ENCODE assay signal across 10 cellular contexts in the genomic region with DNA sequence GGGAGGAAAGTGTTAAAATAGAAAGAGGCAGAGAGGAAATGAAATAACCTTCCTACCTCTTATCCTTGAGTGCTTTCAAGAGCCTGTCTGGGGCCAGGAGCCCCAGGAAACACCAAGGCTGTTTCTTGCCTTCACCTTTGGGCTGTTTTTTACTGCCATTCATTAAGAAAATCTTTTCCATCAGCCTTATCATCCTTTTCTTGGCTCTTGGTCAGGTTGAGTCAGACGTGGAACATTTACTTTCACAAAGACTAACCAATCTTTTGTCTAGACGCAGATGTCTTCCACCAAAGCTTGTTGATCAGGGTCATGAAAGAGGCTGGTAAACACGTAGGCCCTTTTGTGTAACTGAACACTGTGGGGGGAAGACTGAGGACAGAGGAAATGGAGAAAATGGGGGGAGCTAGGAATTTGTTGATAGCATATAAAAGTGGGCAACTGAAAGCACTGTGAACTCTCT.
DNase-seq lines count a peak whose midpoint lies in the region; ATAC-seq and TF ChIP-seq lines count a peak whose summit lies in the region.
"Had no signal": no experiment of that assay in that cellular context is flagged by ENCODE, and none has a peak within 500 bp of the region (broad histone marks: within the 10 kb centered on the region; RNA-seq: fewer than 3 reads in every experiment).

No MANE protein-coding gene starts in this region.

- H3K4me3 ChIP-seq in cardiac fibroblast (replicated peaks in 1 of 2; ENCODE audit: low read depth in 2 of 2, low read length in 2 of 2) (no peak overlapping the region), smooth muscle cell (no peak overlapping the region)

- intact Hi-C loops in activated CD8-positive, alpha-beta T cell treated with anti-CD3 and anti-CD28 coated beads for 36 hours (cut with micrococcal nuclease) = no loop called here

- H3K27ac Mint-ChIP-seq in activated CD8-positive, alpha-beta T cell treated with anti-CD3 and anti-CD28 coated beads for 36 hours = peak overlapping the region; percentile 0
- H3K27ac Mint-ChIP-seq in activated CD8-positive, alpha-beta T cell treated with anti-CD3 and anti-CD28 coated beads, Interleukin-2, amount 10 ng/mL, durations not matched to agents 7 days and 5 days = no peak overlapping the region

- peak; percentile 35 for ATAC-seq in activated CD8-positive, alpha-beta T cell treated with anti-CD3 and anti-CD28 coated beads for 36 hours
- no peak for ATAC-seq in activated CD8-positive, alpha-beta T cell treated with anti-CD3 and anti-CD28 coated beads, Interleukin-2, amount 10 ng/mL, durations not matched to agents 7 days and 5 days
- ATAC-seq in HG03439 (IDR thresholded peaks at IDR 0.05; ENCODE audit: unreplicated experiment) (peak; percentile 35), HG02970 (IDR thresholded peaks at IDR 0.05; ENCODE audit: low FRiP score, unreplicated experiment) (no peak)

- POLR2A ChIA-PET in activated CD8-positive, alpha-beta T cell treated with anti-CD3 and anti-CD28 coated beads for 36 hours (lab: Charles Lee) = no interaction called here
- POLR2A ChIA-PET in activated CD8-positive, alpha-beta T cell treated with anti-CD3 and anti-CD28 coated beads, Interleukin-2, amount 10 ng/mL, durations not matched to agents 7 days and 5 days (lab: Charles Lee) = no interaction called here

- peaks cover 40% of the 10 kb centered on the region for H3K4me1 Mint-ChIP-seq in activated CD8-positive, alpha-beta T cell treated with anti-CD3 and anti-CD28 coated beads for 36 hours (ENCODE audit: low read depth)
- H3K4me1 Mint-ChIP-seq in activated CD8-positive, alpha-beta T cell treated with anti-CD3 and anti-CD28 coated beads, Interleukin-2, amount 10 ng/mL, durations not matched to agents 7 days and 5 days (ENCODE audit: low read depth) = peaks cover 20% of the 10 kb centered on the region

- H3K79me2 ChIP-seq in smooth muscle cell (ENCODE audit: low read depth) = no peaks in the 10 kb centered on the region

- H3K4me2 ChIP-seq in smooth muscle cell = peak overlapping the region; percentile 15

- no peaks in the 10 kb centered on the region for H4K20me1 ChIP-seq in smooth muscle cell (ENCODE audit: low read depth)

- no peak for TF ChIP-seq CTCF in activated CD8-positive, alpha-beta T cell treated with anti-CD3 and anti-CD28 coated beads for 36 hours (IDR thresholded peaks at IDR 0.05)
- TF ChIP-seq CTCF in cardiac fibroblast (IDR thresholded peaks at IDR 0.05; ENCODE audit: low read depth, low read length) (no peak), smooth muscle cell (IDR thresholded peaks at IDR 0.05; ENCODE audit: borderline replicate concordance, insufficient read depth, poor library complexity, severe bottlenecking) (no peak)

- in situ Hi-C loops in KBM-7 (cut with MboI; ENCODE audit: low pct_unique_long_range_greater_than_20kb, low sequenced_read_pairs) = no loop called here

- H3K9me3 Mint-ChIP-seq in activated CD8-positive, alpha-beta T cell treated with anti-CD3 and anti-CD28 coated beads for 36 hours = no peaks in the 10 kb centered on the region
- H3K9me3 Mint-ChIP-seq in activated CD8-positive, alpha-beta T cell treated with anti-CD3 and anti-CD28 coated beads, Interleukin-2, amount 10 ng/mL, durations not matched to agents 7 days and 5 days (ENCODE audit: insufficient read depth) = no peaks in the 10 kb centered on the region

- H3K27ac ChIP-seq in smooth muscle cell (ENCODE audit: low read depth) = peak overlapping the region; percentile 34
- H3K27ac ChIP-seq: C4-2B had no signal

- no peak overlapping the region for H3K4me3 Mint-ChIP-seq in activated CD8-positive, alpha-beta T cell treated with anti-CD3 and anti-CD28 coated beads for 36 hours
- H3K4me3 Mint-ChIP-seq in activated CD8-positive, alpha-beta T cell treated with anti-CD3 and anti-CD28 coated beads, Interleukin-2, amount 10 ng/mL, durations not matched to agents 7 days and 5 days = no peak overlapping the region

- 40% methylated on average over 3 of the region's 3 CpGs for WGBS in smooth muscle cell (ENCODE audit: low lambda C conversion rate)

- H3K27me3 ChIP-seq in smooth muscle cell (ENCODE audit: low read depth) = no peaks in the 10 kb centered on the region

- H3K4me1 ChIP-seq in smooth muscle cell (ENCODE audit: low read depth) = peaks cover 7% of the 10 kb centered on the region

- H3K27me3 Mint-ChIP-seq in activated CD8-positive, alpha-beta T cell treated with anti-CD3 and anti-CD28 coated beads for 36 hours = peaks cover 30% of the 10 kb centered on the region
- peaks cover 38% of the 10 kb centered on the region for H3K27me3 Mint-ChIP-seq in activated CD8-positive, alpha-beta T cell treated with anti-CD3 and anti-CD28 coated beads, Interleukin-2, amount 10 ng/mL, durations not matched to agents 7 days and 5 days (ENCODE audit: low read depth)

- H3K9ac ChIP-seq in smooth muscle cell (ENCODE audit: low read depth) = no peak overlapping the region

- DNase-seq in activated CD8-positive, alpha-beta T cell treated with anti-CD3 and anti-CD28 coated beads for 36 hours = peak; percentile 27
- no peak for DNase-seq in activated CD8-positive, alpha-beta T cell treated with anti-CD3 and anti-CD28 coated beads, Interleukin-2, amount 10 ng/mL, durations not matched to agents 7 days and 5 days
- DNase-seq in cardiac fibroblast (ENCODE audit: low read depth in 2 of 2) (peak; percentile 93 to 97), smooth muscle cell (lab: John Stamatoyannopoulos, UW; ENCODE audit: unreplicated experiment) (no peak), KBM-7 (no peak), HK-2 (ENCODE audit: unreplicated experiment) (no peak)
- DNase-seq: NCI-H524 treated with DMSO at 0.1 percent for 48 hours had no signal

- H3K36me3 Mint-ChIP-seq in activated CD8-positive, alpha-beta T cell treated with anti-CD3 and anti-CD28 coated beads for 36 hours (ENCODE audit: low read depth) = no peaks in the 10 kb centered on the region
- H3K36me3 Mint-ChIP-seq in activated CD8-positive, alpha-beta T cell treated with anti-CD3 and anti-CD28 coated beads, Interleukin-2, amount 10 ng/mL, durations not matched to agents 7 days and 5 days (ENCODE audit: low read depth) = no peaks in the 10 kb centered on the region

- no peaks in the 10 kb centered on the region for H3K36me3 ChIP-seq in smooth muscle cell (ENCODE audit: low read depth)

- H3F3A ChIP-seq in smooth muscle cell (ENCODE audit: low read depth) = peaks cover 6% of the 10 kb centered on the region

- no peaks in the 10 kb centered on the region for H3K9me3 ChIP-seq in smooth muscle cell (replicated peaks; ENCODE audit: low read depth)

- CTCF ChIA-PET in activated CD8-positive, alpha-beta T cell treated with anti-CD3 and anti-CD28 coated beads for 36 hours (lab: Charles Lee) = no interaction called here
- CTCF ChIA-PET in activated CD8-positive, alpha-beta T cell treated with anti-CD3 and anti-CD28 coated beads, Interleukin-2, amount 10 ng/mL, durations not matched to agents 7 days and 5 days (lab: Charles Lee) = no interaction called here

- H2AFZ ChIP-seq in smooth muscle cell (ENCODE audit: low read depth) = peak overlapping the region; percentile 76

Comparison
In these comparisons a context has a peak if more than half of its experiments do, and no peak if none do; other contexts are left out.
1. ATAC-seq: peak in activated CD8-positive, alpha-beta T cell treated with anti-CD3 and anti-CD28 coated beads for 36 hours (single experiment) and HG03439 (single experiment); none in activated CD8-positive, alpha-beta T cell treated with anti-CD3 and anti-CD28 coated beads, Interleukin-2, amount 10 ng/mL, durations not matched to agents 7 days and 5 days (single experiment) and HG02970 (single experiment).
2. DNase-seq: peak in activated CD8-positive, alpha-beta T cell treated with anti-CD3 and anti-CD28 coated beads for 36 hours (single experiment) and cardiac fibroblast (2 of 2); none in activated CD8-positive, alpha-beta T cell treated with anti-CD3 and anti-CD28 coated beads, Interleukin-2, amount 10 ng/mL, durations not matched to agents 7 days and 5 days (single experiment), smooth muscle cell (single experiment), KBM-7 (single experiment) and HK-2 (single experiment).